Comparison of ENCODE assay signal across 9 cellular contexts in genomic region chr12:49131973-49132461, GRCh38. TPM values are rescaled to one million over a fixed set of nuclear protein-coding genes. Genes with fewer than 3 reads are reported as not detected.
DNase-seq lines count a peak whose midpoint lies in the region; ATAC-seq, FAIRE-seq and TF ChIP-seq lines count a peak whose summit lies in the region.
"Had no signal": no experiment of that assay in that cellular context is flagged by ENCODE, and none has a peak within 500 bp of the region (broad histone marks: within the 10 kb centered on the region; RNA-seq: fewer than 3 reads in every experiment).

No MANE protein-coding gene starts in this region.

- H3K27me3 ChIP-seq in gastrocnemius medialis: no peaks in the 10 kb centered on the region

- intact Hi-C loops in gastrocnemius medialis (cut with DNase I; ENCODE audit: low total_unique reads): loop anchor here (1.0 to 2.0 kb wide), 4 partner anchors 57 to 102 kb away; partner anchors contain the start of genes KMT2D, RHEBL1 and TUBA1A

- H3K36me3 ChIP-seq in gastrocnemius medialis: peaks cover 0 to 24% of the 10 kb centered on the region in 2 donors

- in situ Hi-C loops in gastrocnemius medialis (cut with MboI; ENCODE audit: low sequenced_read_pairs in 4 of 4): no loop called here

- CTCF ChIA-PET in activated CD4-positive, alpha-beta memory T cell treated with anti-CD3 and anti-CD28 coated beads, Interleukin-2, amount 10 ng/mL, durations not matched to agents 7 days and 5 days (lab: Charles Lee): interaction anchor here (0.6 to 4.1 kb wide), 15 partner anchors 12 to 191 kb away, joined by 3 to 44 read pairs (median 8); partner anchors contain the start of genes LMBR1L, RHEBL1, TROAP and TUBA1A

- no peak for TF ChIP-seq POLR2A in gastrocnemius medialis (IDR thresholded peaks at IDR 0.05)

- no peaks in the 10 kb centered on the region for H3K27me3 Mint-ChIP-seq in activated CD4-positive, alpha-beta memory T cell treated with anti-CD3 and anti-CD28 coated beads, Interleukin-2, amount 10 ng/mL, durations not matched to agents 7 days and 5 days

- peaks cover 41% of the 10 kb centered on the region for H3K36me3 Mint-ChIP-seq in activated CD4-positive, alpha-beta memory T cell treated with anti-CD3 and anti-CD28 coated beads, Interleukin-2, amount 10 ng/mL, durations not matched to agents 7 days and 5 days (ENCODE audit: low read depth)

- H3K4me1 ChIP-seq in gastrocnemius medialis: peaks cover 25 to 30% of the 10 kb centered on the region in 2 donors

- no peaks in the 10 kb centered on the region for H3K9me3 Mint-ChIP-seq in activated CD4-positive, alpha-beta memory T cell treated with anti-CD3 and anti-CD28 coated beads, Interleukin-2, amount 10 ng/mL, durations not matched to agents 7 days and 5 days

- peak overlapping the region; percentile 82 to 100 (median 96) for H3K4me3 ChIP-seq in gastrocnemius medialis

- FAIRE-seq in frontal cortex (lab: Jason Lieb, UNC): no peak
- FAIRE-seq: colon had no signal

- H3K27ac Mint-ChIP-seq in activated CD4-positive, alpha-beta memory T cell treated with anti-CD3 and anti-CD28 coated beads, Interleukin-2, amount 10 ng/mL, durations not matched to agents 7 days and 5 days: peak overlapping the region; percentile 94

- no peak for ATAC-seq in gastrocnemius medialis
- no peak for ATAC-seq in GM19351 (IDR thresholded peaks at IDR 0.05; ENCODE audit: unreplicated experiment)
- ATAC-seq in GM19467 (IDR thresholded peaks at IDR 0.05; ENCODE audit: unreplicated experiment): no peak

- H3K4me1 Mint-ChIP-seq in activated CD4-positive, alpha-beta memory T cell treated with anti-CD3 and anti-CD28 coated beads, Interleukin-2, amount 10 ng/mL, durations not matched to agents 7 days and 5 days: peaks cover 52% of the 10 kb centered on the region

- DNase-seq in DMS53 (lab: John Stamatoyannopoulos, UW) (peak; percentile 57), DMS53 treated with DMSO at 0.1 percent for 48 hours (lab: John Stamatoyannopoulos, UW; ENCODE audit: unreplicated experiment) (no peak), M059J (ENCODE audit: low read depth) (peak; percentile 58), frontal cortex (ENCODE audit: low spot score in 2 of 2) (peak; percentile 23 to 24), gastrocnemius medialis (no peak)
- no peak for DNase-seq in activated CD4-positive, alpha-beta memory T cell treated with anti-CD3 and anti-CD28 coated beads, Interleukin-2, amount 10 ng/mL, durations not matched to agents 7 days and 5 days

- H3K9me3 ChIP-seq in gastrocnemius medialis: no peaks in the 10 kb centered on the region

- POLR2A ChIA-PET in activated CD4-positive, alpha-beta memory T cell treated with anti-CD3 and anti-CD28 coated beads, Interleukin-2, amount 10 ng/mL, durations not matched to agents 7 days and 5 days (lab: Charles Lee): interaction anchor here (0.8 to 6.7 kb wide), 41 partner anchors 10 to 609 kb away, joined by 3 to 261 read pairs (median 12); partner anchors contain the start of genes ARF3, DDX23, KANSL2 and KMT2D

- no peak for TF ChIP-seq CTCF in gastrocnemius medialis (IDR thresholded peaks at IDR 0.05 in 4 of 5, conservative IDR thresholded peaks at IDR 0.05 in 1 of 5)

- H3K4me3 Mint-ChIP-seq in activated CD4-positive, alpha-beta memory T cell treated with anti-CD3 and anti-CD28 coated beads, Interleukin-2, amount 10 ng/mL, durations not matched to agents 7 days and 5 days: peak overlapping the region; percentile 92

- H3K27ac ChIP-seq in gastrocnemius medialis: peak overlapping the region; percentile 99 to 100 (median 100)

RNA-seq across cellular contexts. Expression of gene TUBA1B, which starts 0.8 kb away (rescaled TPM):
- total RNA-seq in M059J (2014; rRNA removed; shearing (Covaris generic)): 3,492 and 4,068 TPM in 2 replicates
- 1,000 to 10,000 TPM; 1,691 to 1,705 TPM for total RNA-seq in activated CD4-positive, alpha-beta memory T cell treated with anti-CD3 and anti-CD28 coated beads, Interleukin-2, amount 10 ng/mL, durations not matched to agents 7 days and 5 days
- total RNA-seq in frontal cortex: 1,528 TPM
- 1,000 to 10,000 TPM in 1 of 4 donors, 100 to 1,000 TPM in 3; 124 to 1,632 (median 402) TPM for total RNA-seq in gastrocnemius medialis

RNA-seq across cellular contexts. Expression of gene LMBR1L, which starts 21.4 kb away (rescaled TPM):
- total RNA-seq in M059J (2014; rRNA removed; shearing (Covaris generic)): 11.7 and 14.7 TPM in 2 replicates
- total RNA-seq in activated CD4-positive, alpha-beta memory T cell treated with anti-CD3 and anti-CD28 coated beads, Interleukin-2, amount 10 ng/mL, durations not matched to agents 7 days and 5 days: 10 to 100 TPM; 82.8 to 85.3 TPM
- 83.6 TPM for total RNA-seq in frontal cortex
- total RNA-seq in gastrocnemius medialis: 10 to 100 TPM; 11.1 to 27.2 (median 15.9) TPM

RNA-seq across cellular contexts. Expression of gene DHH, which starts 37.4 kb away (rescaled TPM):
- total RNA-seq in M059J (2014; rRNA removed; shearing (Covaris generic)): not detected in 2 replicates
- under 1 TPM; 0.08 to 0.20 TPM for total RNA-seq in activated CD4-positive, alpha-beta memory T cell treated with anti-CD3 and anti-CD28 coated beads, Interleukin-2, amount 10 ng/mL, durations not matched to agents 7 days and 5 days
- 0.41 TPM for total RNA-seq in frontal cortex
- total RNA-seq in gastrocnemius medialis: under 1 TPM in 3 of 4 donors, not detected in 1; 0.09 to 0.36 (median 0.15) TPM

RNA-seq across cellular contexts. Expression of gene TUBA1A, which starts 56.9 kb away (rescaled TPM):
- 415 and 467 TPM in 2 replicates for total RNA-seq in M059J (2014; rRNA removed; shearing (Covaris generic))
- total RNA-seq in activated CD4-positive, alpha-beta memory T cell treated with anti-CD3 and anti-CD28 coated beads, Interleukin-2, amount 10 ng/mL, durations not matched to agents 7 days and 5 days: 100 to 1,000 TPM; 106 to 109 TPM
- total RNA-seq in frontal cortex (15,800 TPM), gastrocnemius medialis (10 to 100 TPM; 14.7 to 68.0 (median 25.1) TPM)

Comparison
In these comparisons a context has a peak if more than half of its experiments do, and no peak if none do; other contexts are left out.
1. DNase-seq: peak in DMS53 (single experiment), M059J (single experiment) and frontal cortex (2 of 2); none in DMS53 treated with DMSO at 0.1 percent for 48 hours (single experiment), activated CD4-positive, alpha-beta memory T cell treated with anti-CD3 and anti-CD28 coated beads, Interleukin-2, amount 10 ng/mL, durations not matched to agents 7 days and 5 days (single experiment) and gastrocnemius medialis (0 of 2).